ENCODE assay signal across 1 cellular context in the genomic region with DNA sequence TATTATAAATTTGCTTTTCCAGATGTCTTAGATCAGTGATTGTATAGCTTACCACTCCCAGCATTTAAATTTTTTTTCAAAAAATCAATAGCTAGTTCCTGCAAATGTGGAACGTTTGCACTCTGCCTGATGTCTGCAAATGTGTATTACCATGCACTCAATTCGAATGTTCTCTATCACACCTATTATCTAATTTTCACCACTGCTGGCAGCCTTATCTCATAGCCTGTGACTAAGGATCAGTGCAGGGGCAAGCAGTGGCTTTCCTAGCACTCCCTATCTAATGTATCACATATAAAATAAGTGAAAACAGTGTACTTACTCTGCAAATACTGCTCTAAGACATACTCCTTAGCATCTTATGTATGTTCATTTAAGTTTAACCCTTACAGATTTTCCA.
TF ChIP-seq lines count a peak whose summit lies in the region.

No MANE protein-coding gene starts in this region.

TF ChIP-seq in SK-N-SH treated with all-trans-retinoic acid at 6 μM for 48 hours, 23 proteins besides CTCF, POLR2A, EP300 and RAD21 (continued from another document):
- no peak for TF ChIP-seq PPARA (CRISPR knock-in tag; IDR thresholded peaks at IDR 0.05; ENCODE audit: borderline replicate concordance)
